In genomic region chr6:112929661-112930060, GRCh38 we compare ENCODE assay signal across 21 cellular contexts.
DNase-seq lines count a peak whose midpoint lies in the region; ATAC-seq, FAIRE-seq and TF ChIP-seq lines count a peak whose summit lies in the region.
"Had no signal": no experiment of that assay in that cellular context is flagged by ENCODE, and none has a peak within 500 bp of the region (broad histone marks: within the 10 kb centered on the region; RNA-seq: fewer than 3 reads in every experiment).

No MANE protein-coding gene starts in this region.

- peak overlapping the region; percentile 65 for H3K4me2 ChIP-seq in smooth muscle cell

- no peak for FAIRE-seq in RCC 7860 (lab: Jason Lieb, UNC)
- FAIRE-seq: GM12891 had no signal

- H3K27ac Mint-ChIP-seq in chondrocyte (ENCODE audit: unreplicated experiment): peak overlapping the region; percentile 43
- H3K27ac Mint-ChIP-seq: CD4-positive, CD25-positive, alpha-beta regulatory T cell had no signal

- no peaks in the 10 kb centered on the region for H3K9me3 ChIP-seq in smooth muscle cell (replicated peaks; ENCODE audit: low read depth)

- H3K27me3 ChIP-seq in H7 (ENCODE audit: control insufficient read depth, insufficient read depth, low read length): no peaks in the 10 kb centered on the region
- no peaks in the 10 kb centered on the region for H3K27me3 ChIP-seq in smooth muscle cell (ENCODE audit: low read depth)

- H3K79me2 ChIP-seq in smooth muscle cell (ENCODE audit: low read depth): no peaks in the 10 kb centered on the region

- no peak overlapping the region for H2AFZ ChIP-seq in smooth muscle cell (ENCODE audit: low read depth)

- H3K9me3 Mint-ChIP-seq in chondrocyte (ENCODE audit: low read depth): peaks cover 9% of the 10 kb centered on the region

- H3K27me3 Mint-ChIP-seq in chondrocyte (ENCODE audit: low read depth): no peaks in the 10 kb centered on the region
- H3K27me3 Mint-ChIP-seq: CD4-positive, CD25-positive, alpha-beta regulatory T cell had no signal

- no peak overlapping the region for H3K9ac ChIP-seq in smooth muscle cell (ENCODE audit: low read depth)

- H3K4me1 ChIP-seq in smooth muscle cell (ENCODE audit: low read depth): peaks cover 29% of the 10 kb centered on the region

- peaks cover 5% of the 10 kb centered on the region for H3F3A ChIP-seq in smooth muscle cell (ENCODE audit: low read depth)

- H3K36me3 Mint-ChIP-seq in chondrocyte (ENCODE audit: low read depth): no peaks in the 10 kb centered on the region
- H3K36me3 Mint-ChIP-seq: CD4-positive, CD25-positive, alpha-beta regulatory T cell had no signal

- no peak for ATAC-seq in HG03039 (IDR thresholded peaks at IDR 0.05; ENCODE audit: unreplicated experiment)
- ATAC-seq: Panc1 had no signal

- H3K4me1 Mint-ChIP-seq in chondrocyte (ENCODE audit: low read depth): peaks cover 44% of the 10 kb centered on the region
- H3K4me1 Mint-ChIP-seq: CD4-positive, CD25-positive, alpha-beta regulatory T cell had no signal

- DNase-seq in H7 (peak; percentile 5), chondrocyte (ENCODE audit: low spot score) (no peak), kidney glomerular epithelial cell (lab: John Stamatoyannopoulos, UW) (peak; percentile 21), smooth muscle cell (lab: John Stamatoyannopoulos, UW; ENCODE audit: unreplicated experiment) (no peak), RCC 7860 (ENCODE audit: low spot score) (no peak)
- DNase-seq in stimulated activated CD4-positive, alpha-beta T cell treated with anti-CD3 and anti-CD28 coated beads, Interleukin-1b, Interleukin-23, amount 100 ng/mL, for 48 hours: no peak
- DNase-seq: CD4-positive, CD25-positive, alpha-beta regulatory T cell; COR-L47; DMS79; HCEC 1CT; KG1; NCI-H1105; NCI-H146; NCI-H2029; NCI-H345; NCI-H524; NCI-H774; NK-92 treated with Interleukin-12 subunit alpha and Interleukin-12 subunit beta, amount 100 ng/mL, for 24 hours had no signal

- H3K27ac ChIP-seq in smooth muscle cell (ENCODE audit: low read depth): peak overlapping the region; percentile 72

- no peak for TF ChIP-seq CTCF in chondrocyte (IDR thresholded peaks at IDR 0.05)
- TF ChIP-seq CTCF in smooth muscle cell (IDR thresholded peaks at IDR 0.05; ENCODE audit: borderline replicate concordance, insufficient read depth, poor library complexity, severe bottlenecking): no peak

- H3K4me3 Mint-ChIP-seq in chondrocyte (ENCODE audit: unreplicated experiment): no peak overlapping the region
- H3K4me3 Mint-ChIP-seq: CD4-positive, CD25-positive, alpha-beta regulatory T cell had no signal

- no peaks in the 10 kb centered on the region for H4K20me1 ChIP-seq in smooth muscle cell (ENCODE audit: low read depth)

- H3K4me3 ChIP-seq in H7 (ENCODE audit: insufficient read depth, low read depth, low read length) (no peak overlapping the region), smooth muscle cell (no peak overlapping the region)

- H3K36me3 ChIP-seq in H7 (replicated peaks; ENCODE audit: control insufficient read depth, insufficient read depth, low read length) (no peaks in the 10 kb centered on the region), smooth muscle cell (ENCODE audit: low read depth) (no peaks in the 10 kb centered on the region)

Comparison
In these comparisons a context has a peak if more than half of its experiments do, and no peak if none do; other contexts are left out.
1. DNase-seq: peak in H7 (single experiment) and kidney glomerular epithelial cell (single experiment); none in chondrocyte (single experiment), smooth muscle cell (single experiment), stimulated activated CD4-positive, alpha-beta T cell treated with anti-CD3 and anti-CD28 coated beads, Interleukin-1b, Interleukin-23, amount 100 ng/mL, for 48 hours (single experiment) and RCC 7860 (single experiment).